Comparison of ENCODE assay signal across 13 cellular contexts in the genomic region with DNA sequence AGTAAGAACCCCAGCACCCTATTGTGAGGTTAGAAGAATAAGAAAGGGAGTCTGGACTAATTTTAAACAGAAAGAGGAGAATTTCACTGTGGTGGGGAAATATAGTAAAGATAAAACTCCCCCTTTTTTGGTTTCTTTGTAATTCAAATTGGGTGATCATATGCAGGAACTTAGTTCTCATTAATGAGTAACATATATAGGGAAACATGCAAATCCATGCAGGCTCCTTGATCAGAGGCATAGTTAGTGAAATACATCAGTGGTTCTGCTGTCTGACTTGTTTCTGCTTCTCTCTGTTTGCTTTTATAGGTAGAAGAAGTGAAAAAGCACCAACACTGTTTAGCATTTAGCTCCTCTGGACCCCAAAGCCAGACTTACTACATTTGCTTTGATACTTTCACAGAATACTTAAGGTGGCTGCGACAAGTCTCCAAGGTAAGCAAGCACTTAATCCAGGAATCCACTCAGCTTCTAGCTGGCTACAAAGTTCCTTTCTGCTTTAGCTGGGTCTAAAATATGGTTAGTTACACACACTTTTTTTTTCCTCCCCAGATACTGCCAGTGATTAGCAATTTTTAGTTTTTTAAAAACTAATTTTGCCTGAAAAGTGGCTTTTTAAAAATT.
DNase-seq lines count a peak whose midpoint lies in the region; ATAC-seq, FAIRE-seq and TF ChIP-seq lines count a peak whose summit lies in the region.
"Had no signal": no experiment of that assay in that cellular context is flagged by ENCODE, and none has a peak within 500 bp of the region (broad histone marks: within the 10 kb centered on the region; RNA-seq: fewer than 3 reads in every experiment).

No MANE protein-coding gene starts in this region.

- DNase-seq in GM12891 (ENCODE audit: insufficient read length, low spot score), result no peak
- DNase-seq in NCI-H2171 (lab: John Stamatoyannopoulos, UW), result no peak
- DNase-seq in transverse colon, result no peak
- no peak for DNase-seq in activated gamma-delta T cell treated with Interleukin-2 at 50 U/mL for 16 hours
- DNase-seq: activated CD4-positive, alpha-beta T cell treated with anti-CD3 and anti-CD28 coated beads for 4 hours; adrenal gland; BE2C; Kasumi-1; stimulated activated CD4-positive, alpha-beta T cell treated with anti-CD3 and anti-CD28 coated beads, Interleukin-4, amount 100 ng/mL, for 4 hours had no signal

- no peak overlapping the region for H3K4me2 ChIP-seq in OCI-LY1 (ENCODE audit: low read length)

- H3K9me2 ChIP-seq in OCI-LY1 (ENCODE audit: low read depth, low read length), result no peaks in the 10 kb centered on the region

- ATAC-seq in GM19452 (IDR thresholded peaks at IDR 0.05; ENCODE audit: unreplicated experiment) (peak; percentile 85), HG02970 (IDR thresholded peaks at IDR 0.05; ENCODE audit: low FRiP score, unreplicated experiment) (peak; percentile 46), HG03520 (IDR thresholded peaks at IDR 0.05; ENCODE audit: unreplicated experiment) (no peak)

- H3K27me3 ChIP-seq in OCI-LY1 (ENCODE audit: insufficient read depth, low read length) (no peaks in the 10 kb centered on the region), transverse colon (no peaks in the 10 kb centered on the region)
- H3K27me3 ChIP-seq: adrenal gland, BE2C had no signal

- H3K4me3 ChIP-seq in OCI-LY1 (ENCODE audit: low read depth, low read length, poor library complexity, severe bottlenecking) (no peak overlapping the region), transverse colon (no peak overlapping the region)
- H3K4me3 ChIP-seq: adrenal gland had no signal

- H2AFZ ChIP-seq in OCI-LY1 (ENCODE audit: low read length), result no peak overlapping the region

- no peaks in the 10 kb centered on the region for H3K79me2 ChIP-seq in OCI-LY1 (ENCODE audit: insufficient read depth, low read length)

- peaks cover 12% of the 10 kb centered on the region for H3K4me1 ChIP-seq in OCI-LY1 (ENCODE audit: insufficient read depth, low read length, severe bottlenecking)
- H3K4me1 ChIP-seq in transverse colon, result peaks cover 0 to 16% (median 6%) of the 10 kb centered on the region in 4 donors
- H3K4me1 ChIP-seq: adrenal gland, BE2C had no signal

- FAIRE-seq in GM12891 (lab: Jason Lieb, UNC), result peak; percentile 91

- TF ChIP-seq POLR2A in GM12891 (IDR thresholded peaks at IDR 0.05; ENCODE audit: low read depth, low read length) (no peak), transverse colon (IDR thresholded peaks at IDR 0.05) (no peak)

- H3K9ac ChIP-seq in OCI-LY1 (ENCODE audit: low read length), result no peak overlapping the region

- H3K36me3 ChIP-seq in OCI-LY1 (ENCODE audit: insufficient read depth, low read length), result no peaks in the 10 kb centered on the region
- no peaks in the 10 kb centered on the region for H3K36me3 ChIP-seq in transverse colon
- H3K36me3 ChIP-seq: adrenal gland, BE2C had no signal

- H3K9me3 ChIP-seq in OCI-LY1 (ENCODE audit: low read length) (no peaks in the 10 kb centered on the region), transverse colon (no peaks in the 10 kb centered on the region)
- H3K9me3 ChIP-seq: adrenal gland, BE2C had no signal

- H4K20me1 ChIP-seq in OCI-LY1 (ENCODE audit: insufficient read depth, low read length), result no peaks in the 10 kb centered on the region

- no peak for TF ChIP-seq EP300 in transverse colon (IDR thresholded peaks at IDR 0.05; ENCODE audit: low read depth)

- no peaks in the 10 kb centered on the region for H3F3A ChIP-seq in OCI-LY1 (ENCODE audit: insufficient read depth, low read length)

- H3K27ac ChIP-seq in OCI-LY1 (ENCODE audit: low read depth, low read length, poor library complexity, severe bottlenecking), result peak overlapping the region; percentile 39
- H3K27ac ChIP-seq in transverse colon, result no peak overlapping the region
- H3K27ac ChIP-seq: adrenal gland had no signal

- TF ChIP-seq CTCF in OCI-LY1 (IDR thresholded peaks at IDR 0.05; ENCODE audit: low read length) (no peak), transverse colon (IDR thresholded peaks at IDR 0.05) (no peak)

- intact Hi-C loops in transverse colon (cut with DNase I; ENCODE audit: low total_unique reads), result no loop called here

- in situ Hi-C loops in transverse colon (cut with MboI; ENCODE audit: low pct_ligation_motif_present in 1 of 4, low pct_unique_long_range_greater_than_20kb in 1 of 4, low sequenced_read_pairs in 3 of 4), result loop anchor here in 1 of 4 donors (10.0 kb wide), 1 partner anchor 64 kb away; no protein-coding TSS in a partner anchor

- 82 to 91% methylated on average over 1 of the region's 1 CpG for WGBS in transverse colon (ENCODE audit: low coverage in 1 of 2), 2 donors

TF ChIP-seq in GM12891, 5 proteins besides CTCF, POLR2A, EP300 and RAD21:
- TF ChIP-seq PAX5 (IDR thresholded peaks at IDR 0.05; ENCODE audit: insufficient read depth, low read length, severe bottlenecking) (no peak), POU2F2 (IDR thresholded peaks at IDR 0.05; ENCODE audit: low read depth, low read length) (no peak), TAF1 (IDR thresholded peaks at IDR 0.05; ENCODE audit: low read depth, low read length) (no peak), POLR2AphosphoS5 (IDR thresholded peaks at IDR 0.05; ENCODE audit: low read depth, low read length) (no peak), SPI1 (IDR thresholded peaks at IDR 0.05; ENCODE audit: low read depth, low read length) (no peak)
